In the genomic region with DNA sequence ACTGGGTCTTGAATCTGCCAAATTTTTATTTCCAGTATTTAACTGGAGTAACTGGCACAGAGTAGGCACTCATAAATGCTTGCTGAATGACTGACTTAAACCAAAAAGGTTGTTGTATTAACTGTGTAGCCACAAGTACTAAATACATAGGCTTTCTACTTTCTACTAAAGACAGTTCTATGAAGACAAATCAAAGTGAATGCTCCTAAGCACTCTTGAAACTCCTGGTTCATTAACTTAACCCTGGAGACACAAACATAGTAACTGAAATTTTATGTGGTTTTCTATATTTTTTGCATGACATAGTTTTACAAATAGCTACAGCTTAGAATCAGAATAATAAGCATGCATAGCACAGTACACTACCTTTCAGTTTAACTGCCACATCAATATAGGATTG, we compare ENCODE assay signal across 31 cellular contexts.
"Had no signal": no experiment of that assay in that cellular context is flagged by ENCODE, and none has a peak within 500 bp of the region (broad histone marks: within the 10 kb centered on the region; RNA-seq: fewer than 3 reads in every experiment).

No MANE protein-coding gene starts in this region.

- H3K27ac ChIP-seq: ascending aorta, cardiac muscle cell, colonic mucosa, SJCRH30, SK-N-MC, WERI-Rb-1 had no signal

- H3K27ac Mint-ChIP-seq: activated CD8-positive, alpha-beta T cell treated with anti-CD3 and anti-CD28 coated beads for 36 hours; activated naive CD4-positive, alpha-beta T cell treated with anti-CD3 and anti-CD28 coated beads, Interleukin-2, amount 50 U/mL, for 24 hours; activated naive CD8-positive, alpha-beta T cell treated with anti-CD3 and anti-CD28 coated beads, Interleukin-2, amount 10 ng/mL, durations not matched to agents 7 days and 5 days; activated T-cell treated with anti-CD3 and anti-CD28 coated beads, Interleukin-2, amount 50 U/mL, for 72 hours; activated T-helper 17 cell treated with anti-CD3 and anti-CD28 coated beads, Interleukin-2, amount 50 U/mL, for 72 hours; dendritic cell treated with granulocyte-macrophage colony-stimulating factor and Interleukin-4, amounts not matched to agents 40 ng/mL and 50 ng/mL, for 4 days had no signal

- H3K4me3 ChIP-seq: ascending aorta, cardiac muscle cell, colonic mucosa, SJCRH30, SK-N-MC had no signal

- H3K9me3 ChIP-seq: colonic mucosa, SJCRH30 had no signal

- H3K27me3 Mint-ChIP-seq: activated CD8-positive, alpha-beta T cell treated with anti-CD3 and anti-CD28 coated beads for 36 hours; activated naive CD4-positive, alpha-beta T cell treated with anti-CD3 and anti-CD28 coated beads, Interleukin-2, amount 50 U/mL, for 24 hours; activated naive CD8-positive, alpha-beta T cell treated with anti-CD3 and anti-CD28 coated beads, Interleukin-2, amount 10 ng/mL, durations not matched to agents 7 days and 5 days; activated T-helper 17 cell treated with anti-CD3 and anti-CD28 coated beads, Interleukin-2, amount 50 U/mL, for 72 hours; central memory CD8-positive, alpha-beta T cell; dendritic cell treated with granulocyte-macrophage colony-stimulating factor and Interleukin-4, amounts not matched to agents 40 ng/mL and 50 ng/mL, for 4 days had no signal

- H3K9me3 Mint-ChIP-seq: activated T-helper 17 cell treated with anti-CD3 and anti-CD28 coated beads, Interleukin-2, amount 50 U/mL, for 72 hours; central memory CD8-positive, alpha-beta T cell; dendritic cell treated with granulocyte-macrophage colony-stimulating factor and Interleukin-4, amounts not matched to agents 40 ng/mL and 50 ng/mL, for 4 days had no signal

- H3K4me3 Mint-ChIP-seq: activated CD8-positive, alpha-beta T cell treated with anti-CD3 and anti-CD28 coated beads for 36 hours; activated naive CD4-positive, alpha-beta T cell treated with anti-CD3 and anti-CD28 coated beads, Interleukin-2, amount 50 U/mL, for 24 hours; activated naive CD8-positive, alpha-beta T cell treated with anti-CD3 and anti-CD28 coated beads, Interleukin-2, amount 10 ng/mL, durations not matched to agents 7 days and 5 days; activated T-cell treated with anti-CD3 and anti-CD28 coated beads, Interleukin-2, amount 50 U/mL, for 72 hours; activated T-helper 17 cell treated with anti-CD3 and anti-CD28 coated beads, Interleukin-2, amount 50 U/mL, for 72 hours; central memory CD8-positive, alpha-beta T cell; dendritic cell treated with granulocyte-macrophage colony-stimulating factor and Interleukin-4, amounts not matched to agents 40 ng/mL and 50 ng/mL, for 4 days had no signal

- H3K4me1 ChIP-seq: ascending aorta, colonic mucosa, SJCRH30 had no signal

- ATAC-seq: activated CD8-positive, alpha-beta T cell treated with anti-CD3 and anti-CD28 coated beads for 36 hours; activated T-cell treated with anti-CD3 and anti-CD28 coated beads, Interleukin-2, amount 50 U/mL, for 72 hours; activated T-helper 17 cell treated with anti-CD3 and anti-CD28 coated beads, Interleukin-2, amount 50 U/mL, for 72 hours; Panc1 had no signal

- DNase-seq: activated CD4-positive, alpha-beta T cell treated with anti-CD3 and anti-CD28 coated beads for 1 hour; activated CD4-positive, alpha-beta T cell treated with anti-CD3 and anti-CD28 coated beads for 48 hours; activated CD4-positive, CD25-positive, alpha-beta regulatory T cell; activated CD8-positive, alpha-beta T cell treated with anti-CD3 and anti-CD28 coated beads for 36 hours; activated gamma-delta T cell; activated naive CD4-positive, alpha-beta T cell treated with Interleukin-2 at 50 U/mL for 16 hours; activated naive CD8-positive, alpha-beta T cell treated with anti-CD3 and anti-CD28 coated beads, Interleukin-2, amount 10 ng/mL, durations not matched to agents 7 days and 5 days; activated T-cell treated with anti-CD3 and anti-CD28 coated beads, Interleukin-2, amount 50 U/mL, for 1 hour; activated T-cell treated with anti-CD3 and anti-CD28 coated beads, Interleukin-2, amount 50 U/mL, for 72 hours; amygdala; colonic mucosa; NCI-H1105; NCI-H1417 treated with DMSO at 0.1 percent for 48 hours; NCI-H1694; NCI-H1930; NCI-H2081 treated with DMSO at 0.1 percent for 48 hours; NCI-H510A; NCI-H526; NCI-H748 treated with DMSO at 0.1 percent for 48 hours; SHP77; SJCRH30; T1000; WERI-Rb-1 had no signal

- H3K36me3 ChIP-seq: cardiac muscle cell, colonic mucosa, SJCRH30, WERI-Rb-1 had no signal

- H3K27me3 ChIP-seq: ascending aorta, cardiac muscle cell, colonic mucosa, SJCRH30 had no signal

- H3K4me1 Mint-ChIP-seq: central memory CD8-positive, alpha-beta T cell had no signal
